In the genomic region with DNA sequence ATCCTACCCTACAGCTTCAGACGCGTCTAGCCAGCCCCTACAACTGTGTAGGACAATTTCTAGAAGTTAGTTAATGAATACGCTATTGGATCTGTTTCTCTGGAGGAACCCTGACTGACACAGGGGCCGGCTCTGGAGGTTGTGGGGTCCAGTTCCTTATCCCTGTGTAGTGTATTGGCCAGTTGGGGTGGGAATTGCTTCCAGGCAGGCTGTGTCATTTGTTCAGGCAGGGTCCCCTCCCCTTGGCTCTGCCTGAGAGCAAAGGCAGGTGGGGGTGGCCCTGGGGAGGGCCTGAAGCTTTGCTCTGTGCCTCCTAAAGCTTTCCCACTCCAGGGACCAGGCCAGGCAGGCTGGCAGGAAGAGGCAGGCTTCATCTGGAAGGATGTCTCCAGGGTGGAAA, we compare ENCODE assay signal across 1 cellular context.
TF ChIP-seq lines count a peak whose summit lies in the region.

No MANE protein-coding gene starts in this region.

TF ChIP-seq in IMR-90, 13 proteins besides CTCF, POLR2A, EP300 and RAD21:
- no peak for TF ChIP-seq MAZ (IDR thresholded peaks at IDR 0.05; ENCODE audit: borderline replicate concordance, low read depth, low read length)
